In genomic region chr4:145679991-145680455, GRCh38 we compare ENCODE assay signal across 1 cellular context.
TF ChIP-seq lines count a peak whose summit lies in the region.

C4orf51 (plus strand) TSS chr4:145680146; CDS start chr4:145680204, 58 bp downstream.

TF ChIP-seq in H1, 55 proteins besides CTCF, POLR2A, EP300 and RAD21 (continued from another document):
- TF ChIP-seq CHD7 (IDR thresholded peaks at IDR 0.05; ENCODE audit: insufficient replicate concordance, low read length), result no peak
- no peak for TF ChIP-seq SIX5 (IDR thresholded peaks at IDR 0.05; ENCODE audit: low read depth, low read length)
- TF ChIP-seq HDAC2 (IDR thresholded peaks at IDR 0.05; ENCODE audit: borderline replicate concordance in 1 of 2, low read depth in 2 of 2, low read length in 2 of 2), result no peak
- no peak for TF ChIP-seq ASH2L (IDR thresholded peaks at IDR 0.05; ENCODE audit: low read length)
- TF ChIP-seq TEAD4 (IDR thresholded peaks at IDR 0.05; ENCODE audit: low read depth, low read length), result no peak
- no peak for TF ChIP-seq CEBPB (IDR thresholded peaks at IDR 0.05; ENCODE audit: low read depth, low read length)
